Comparison of ENCODE assay signal across 26 cellular contexts in the genomic region with DNA sequence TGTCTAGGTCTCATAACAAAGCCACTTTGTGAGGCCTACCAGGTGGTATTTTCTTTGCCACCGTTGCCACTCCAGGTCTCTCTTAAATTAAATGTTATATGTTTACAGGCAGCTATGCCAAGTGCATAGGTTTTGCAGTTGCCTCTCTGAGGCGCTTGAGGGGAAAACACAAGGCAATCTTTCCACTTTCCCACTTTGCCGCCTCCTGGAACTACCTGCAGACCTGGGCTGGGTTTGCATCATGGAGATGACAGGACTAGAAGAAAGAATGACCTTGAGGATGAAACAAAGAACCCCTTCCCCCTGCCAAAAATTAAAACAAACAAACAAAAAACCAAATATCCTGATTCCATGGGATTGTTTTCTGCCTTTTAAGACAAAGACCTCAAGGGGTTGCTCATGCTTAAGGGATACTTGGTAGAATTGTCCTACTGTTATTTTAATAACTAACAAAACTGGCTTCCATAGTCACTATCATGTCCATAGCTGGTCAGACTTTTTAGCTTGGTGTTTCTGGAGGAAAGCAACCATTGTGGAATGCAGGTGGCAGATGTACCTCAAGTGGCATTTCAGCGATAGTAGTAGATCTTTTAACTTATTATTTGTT.
DNase-seq lines count a peak whose midpoint lies in the region; ATAC-seq, FAIRE-seq and TF ChIP-seq lines count a peak whose summit lies in the region.
"Had no signal": no experiment of that assay in that cellular context is flagged by ENCODE, and none has a peak within 500 bp of the region (broad histone marks: within the 10 kb centered on the region; RNA-seq: fewer than 3 reads in every experiment).

No MANE protein-coding gene starts in this region.

- ATAC-seq in K562: no peak
- no peak for ATAC-seq in activated CD8-positive, alpha-beta T cell treated with anti-CD3 and anti-CD28 coated beads for 36 hours
- ATAC-seq: left colon, pancreas, WTC11 had no signal

- no peaks in the 10 kb centered on the region for H3K79me2 ChIP-seq in K562 (ENCODE audit: control insufficient read depth, insufficient read depth, low read length)

- TF ChIP-seq RAD21 in K562 (CRISPR knock-in tag; conservative IDR thresholded peaks at IDR 0.05 in 1 of 2, IDR thresholded peaks at IDR 0.05 in 1 of 2): peak; percentile 41 to 58; a peak in 3 of 4 replicates

- no peaks in the 10 kb centered on the region for H3K9me3 ChIP-seq in K562 (replicated peaks; ENCODE audit: control insufficient read depth, insufficient read depth, low read depth, low read length)
- H3K9me3 ChIP-seq: pancreas had no signal

- TF ChIP-seq CTCF in K562 (IDR thresholded peaks at IDR 0.05 in 2 of 3, conservative IDR thresholded peaks at IDR 0.05 in 1 of 3; ENCODE audit: insufficient read depth in 2 of 3, low read depth in 1 of 3, low read length in 3 of 3): peak in 1 of 3 experiments; percentile 56; a peak in 3 of 6 replicates
- TF ChIP-seq CTCF in nephron (IDR thresholded peaks at IDR 0.05; ENCODE audit: unreplicated experiment in 3 of 3): no peak
- no peak for TF ChIP-seq CTCF in activated CD8-positive, alpha-beta T cell treated with anti-CD3 and anti-CD28 coated beads for 36 hours (IDR thresholded peaks at IDR 0.05)

- H3K9ac ChIP-seq in K562 (ENCODE audit: insufficient read depth in 1 of 2, low read depth in 2 of 2, low read length in 2 of 2): no peak overlapping the region

- no peak overlapping the region for H3K4me3 ChIP-seq in K562
- H3K4me3 ChIP-seq: pancreas, smooth muscle cell had no signal

- no peak for TF ChIP-seq EP300 in K562 (IDR thresholded peaks at IDR 0.05; ENCODE audit: low read length)

- peaks cover 61% of the 10 kb centered on the region for H3K4me1 Mint-ChIP-seq in nephron
- H3K4me1 Mint-ChIP-seq in activated CD8-positive, alpha-beta T cell treated with anti-CD3 and anti-CD28 coated beads for 36 hours (ENCODE audit: low read depth): no peaks in the 10 kb centered on the region
- H3K4me1 Mint-ChIP-seq: CD4-positive, CD25-positive, alpha-beta regulatory T cell; immature natural killer cell had no signal

- POLR2A ChIA-PET in K562 (lab: Yijun Ruan, JAX): interaction anchor here (1.5 to 1.6 kb wide), 2 partner anchors 18 to 26 kb away, joined by 3 to 6 read pairs; no protein-coding TSS in a partner anchor
- POLR2A ChIA-PET in activated CD8-positive, alpha-beta T cell treated with anti-CD3 and anti-CD28 coated beads for 36 hours (lab: Charles Lee): no interaction called here

- H3K4me3 Mint-ChIP-seq in nephron: no peak overlapping the region
- no peak overlapping the region for H3K4me3 Mint-ChIP-seq in activated CD8-positive, alpha-beta T cell treated with anti-CD3 and anti-CD28 coated beads for 36 hours
- H3K4me3 Mint-ChIP-seq: activated CD4-positive, alpha-beta T cell treated with anti-CD3 and anti-CD28 coated beads, Interleukin-2, amount 10 ng/mL, durations not matched to agents 24 days and 14 days; CD4-positive, CD25-positive, alpha-beta regulatory T cell; immature natural killer cell; neural crest cell; WTC11 had no signal

- no peak overlapping the region for H3K4me2 ChIP-seq in K562 (ENCODE audit: insufficient read depth, low read length)

- peaks cover 40% of the 10 kb centered on the region for H3K36me3 Mint-ChIP-seq in nephron (ENCODE audit: low read depth)
- no peaks in the 10 kb centered on the region for H3K36me3 Mint-ChIP-seq in activated CD8-positive, alpha-beta T cell treated with anti-CD3 and anti-CD28 coated beads for 36 hours (ENCODE audit: low read depth)
- H3K36me3 Mint-ChIP-seq: CD4-positive, CD25-positive, alpha-beta regulatory T cell; immature natural killer cell had no signal

- H3K4me1 ChIP-seq in K562 (replicated peaks in 1 of 2; ENCODE audit: control insufficient read depth in 2 of 2, insufficient read depth in 2 of 2, low read length in 2 of 2): no peaks in the 10 kb centered on the region

- H3K27ac Mint-ChIP-seq in nephron: peak overlapping the region in 2 of 3 experiments; percentile 58 to 89
- H3K27ac Mint-ChIP-seq in activated CD8-positive, alpha-beta T cell treated with anti-CD3 and anti-CD28 coated beads for 36 hours: no peak overlapping the region
- H3K27ac Mint-ChIP-seq: activated CD4-positive, alpha-beta T cell treated with anti-CD3 and anti-CD28 coated beads, Interleukin-2, amount 10 ng/mL, durations not matched to agents 24 days and 14 days; CD4-positive, CD25-positive, alpha-beta regulatory T cell; immature natural killer cell; WTC11 had no signal

- H3K27ac ChIP-seq in K562 (ENCODE audit: extremely low read depth, low read depth, low read length): no peak overlapping the region
- H3K27ac ChIP-seq: pancreas, RWPE1 had no signal

- no peaks in the 10 kb centered on the region for H3K9me3 Mint-ChIP-seq in nephron
- no peaks in the 10 kb centered on the region for H3K9me3 Mint-ChIP-seq in activated CD8-positive, alpha-beta T cell treated with anti-CD3 and anti-CD28 coated beads for 36 hours
- H3K9me3 Mint-ChIP-seq: activated CD4-positive, alpha-beta T cell treated with anti-CD3 and anti-CD28 coated beads, Interleukin-2, amount 10 ng/mL, durations not matched to agents 24 days and 14 days; brain; CD4-positive, CD25-positive, alpha-beta regulatory T cell; immature natural killer cell; neural crest cell; WTC11 had no signal

- H3K27me3 Mint-ChIP-seq in nephron (ENCODE audit: low read depth): no peaks in the 10 kb centered on the region
- H3K27me3 Mint-ChIP-seq in activated CD8-positive, alpha-beta T cell treated with anti-CD3 and anti-CD28 coated beads for 36 hours: peaks cover 5% of the 10 kb centered on the region
- H3K27me3 Mint-ChIP-seq: brain had no signal

- FAIRE-seq in K562 (lab: Jason Lieb, UNC): peak; percentile 26
- FAIRE-seq: endothelial cell of umbilical vein, pancreas had no signal

- H3K9me1 ChIP-seq in K562 (ENCODE audit: control insufficient read depth, insufficient read depth, low read length): no peaks in the 10 kb centered on the region

- DNase-seq in NCI-H2029 treated with DMSO at 0.1 percent for 48 hours (lab: John Stamatoyannopoulos, UW) (peak; percentile 4), NCI-H2029 (lab: John Stamatoyannopoulos, UW) (no peak), LHCN-M2 (ENCODE audit: low read depth) (peak; percentile 29), K562 (ENCODE audit: extremely low read depth in 1 of 4, low spot score in 3 of 4) (no peak), NCI-H2081 treated with DMSO at 0.1 percent for 48 hours (lab: John Stamatoyannopoulos, UW) (no peak), HCEC 1CT (no peak)
- DNase-seq in activated CD8-positive, alpha-beta T cell treated with anti-CD3 and anti-CD28 coated beads for 36 hours: no peak
- DNase-seq: activated CD4-positive, alpha-beta T cell treated with anti-CD3 and anti-CD28 coated beads, Interleukin-2, amount 10 ng/mL, durations not matched to agents 24 days and 14 days; activated naive CD4-positive, alpha-beta T cell treated with Interleukin-2 at 50 U/mL for 16 hours; activated T-cell treated with anti-CD3 and anti-CD28 coated beads, Interleukin-2, amount 50 U/mL, for 48 hours; CD4-positive, CD25-positive, alpha-beta regulatory T cell; cerebellar nuclear complex; immature natural killer cell; left colon; NCI-H1092 treated with DMSO at 0.1 percent for 48 hours; NCI-H187; pancreas; stimulated activated naive CD4-positive, alpha-beta T cell treated with Interleukin-2 at 50 U/mL for 16 hours; T-helper 1 cell had no signal

- 2% methylated on average over 4 of the region's 4 CpGs for WGBS in K562 (ENCODE audit: insufficient coverage, low coverage, missing lambda C conversion rate)

- no peaks in the 10 kb centered on the region for H4K20me1 ChIP-seq in K562 (replicated peaks; ENCODE audit: control insufficient read depth, insufficient read depth, low read length)

- no peak overlapping the region for H2AFZ ChIP-seq in K562 (ENCODE audit: low read depth, low read length)

- in situ Hi-C loops in K562 (cut with MboI): no loop called here

- intact Hi-C loops in K562 (cut with micrococcal nuclease): no loop called here
- intact Hi-C loops in activated CD8-positive, alpha-beta T cell treated with anti-CD3 and anti-CD28 coated beads for 36 hours (cut with micrococcal nuclease): no loop called here

- CTCF ChIA-PET in K562 (lab: Yijun Ruan, JAX; ENCODE audit: low intra/inter-chr PET ratio): interaction anchor here (1.1 kb wide), 1 partner anchor 70 kb away, joined by 4 read pairs; no protein-coding TSS in a partner anchor
- CTCF ChIA-PET in activated CD8-positive, alpha-beta T cell treated with anti-CD3 and anti-CD28 coated beads for 36 hours (lab: Charles Lee): interaction anchor here (2.3 kb wide), 1 partner anchor 78 kb away, joined by 6 read pairs; no protein-coding TSS in a partner anchor

- no TSS peak for BruUV-seq in K562 (replicated peaks; lab: Mats Ljungman, UMichigan)

- peaks cover 2 to 5% of the 10 kb centered on the region in 2 experiments; a peak in 3 of 5 replicates for H3K27me3 ChIP-seq in K562 (ENCODE audit: control insufficient read depth in 2 of 2, insufficient read depth in 2 of 2, low read length in 2 of 2)
- H3K27me3 ChIP-seq: pancreas had no signal

- TF ChIP-seq POLR2A in K562 (conservative IDR thresholded peaks at IDR 0.05): no peak

- no peaks in the 10 kb centered on the region for H3K36me3 ChIP-seq in K562 (ENCODE audit: control insufficient read depth, insufficient read depth, low read length)

TF ChIP-seq in K562, 482 proteins besides CTCF, POLR2A, EP300 and RAD21 (continues in another document):
- no peak for TF ChIP-seq ELK3 (CRISPR knock-in tag; IDR thresholded peaks at IDR 0.05)

Comparison
In these comparisons a context has a peak if more than half of its experiments do, and no peak if none do; other contexts are left out.
1. DNase-seq: peak in NCI-H2029 treated with DMSO at 0.1 percent for 48 hours (single experiment) and LHCN-M2 (single experiment); none in NCI-H2029 (single experiment), K562 (0 of 4), activated CD8-positive, alpha-beta T cell treated with anti-CD3 and anti-CD28 coated beads for 36 hours (single experiment), NCI-H2081 treated with DMSO at 0.1 percent for 48 hours (single experiment) and HCEC 1CT (single experiment).